In the genomic region with DNA sequence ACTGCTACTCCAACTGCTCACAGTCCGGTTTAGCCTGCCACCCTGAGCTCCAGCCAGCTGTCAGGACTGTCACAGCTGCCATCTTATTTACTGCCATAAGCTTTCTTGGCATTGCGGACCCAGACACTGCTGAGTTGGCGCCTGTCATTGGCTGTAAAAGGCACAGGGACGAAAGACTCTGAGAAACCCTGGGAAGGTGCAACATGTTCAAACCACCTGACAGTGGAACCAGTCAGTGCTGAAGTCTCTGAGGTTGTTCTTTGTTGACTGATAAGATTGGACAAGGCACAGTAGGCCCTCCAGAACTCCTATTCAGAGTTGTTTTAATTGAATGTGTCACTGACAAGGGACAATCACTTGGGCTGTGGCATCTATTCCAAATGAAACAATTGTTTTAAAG, we compare ENCODE assay signal across 21 cellular contexts.
A peak's percentile ranks its signal among the peaks of the same experiment; 100 is the strongest.
DNase-seq lines count a peak whose midpoint lies in the region; ATAC-seq and TF ChIP-seq lines count a peak whose summit lies in the region.
"Had no signal": no experiment of that assay in that cellular context is flagged by ENCODE, and none has a peak within 500 bp of the region (broad histone marks: within the 10 kb centered on the region; RNA-seq: fewer than 3 reads in every experiment).

No MANE protein-coding gene starts in this region.

- H3K27me3 ChIP-seq in H9 (ENCODE audit: insufficient read depth, low read length): no peaks in the 10 kb centered on the region
- no peaks in the 10 kb centered on the region for H3K27me3 ChIP-seq in WERI-Rb-1 (ENCODE audit: insufficient read depth, low read depth, severe bottlenecking)
- H3K27me3 ChIP-seq in hepatocyte: no peaks in the 10 kb centered on the region
- H3K27me3 ChIP-seq: BE2C had no signal

- H2BK12ac ChIP-seq in H9 (ENCODE audit: insufficient read length, low read depth, low read length): no peak overlapping the region

- no peaks in the 10 kb centered on the region for H3K79me2 ChIP-seq in H9 (ENCODE audit: insufficient read depth, low read length)
- H3K79me2 ChIP-seq in hepatocyte: no peaks in the 10 kb centered on the region

- H4K8ac ChIP-seq in H9 (replicated peaks; ENCODE audit: insufficient read length, low read depth, low read length): no peak overlapping the region

- H3K18ac ChIP-seq in H9 (ENCODE audit: insufficient read length, low read depth, low read length): no peak overlapping the region

- H3K79me1 ChIP-seq in H9 (ENCODE audit: insufficient read depth, low read depth, low read length, poor library complexity, severe bottlenecking): no peaks in the 10 kb centered on the region

- no peak overlapping the region for H3K9ac ChIP-seq in H9 (ENCODE audit: extremely low read depth, insufficient read length, low read length)

- no peak overlapping the region for H3K27ac Mint-ChIP-seq in H9
- H3K27ac Mint-ChIP-seq: CD4-positive, CD25-positive, alpha-beta regulatory T cell; GM23338; T-cell had no signal

- H3K27me3 Mint-ChIP-seq in H9 (ENCODE audit: low read depth): no peaks in the 10 kb centered on the region
- H3K27me3 Mint-ChIP-seq: CD4-positive, CD25-positive, alpha-beta regulatory T cell; T-cell had no signal

- no peak overlapping the region for H3K27ac ChIP-seq in H9 (ENCODE audit: insufficient read length, low read depth, low read length)
- no peak overlapping the region for H3K27ac ChIP-seq in WERI-Rb-1
- peak overlapping the region; percentile 44 for H3K27ac ChIP-seq in hepatocyte

- H2BK15ac ChIP-seq in H9 (ENCODE audit: low read depth, low read length): no peak overlapping the region

- no peak overlapping the region for H2BK120ac ChIP-seq in H9 (ENCODE audit: low read depth, low read length, poor library complexity, severe bottlenecking)

- no peak overlapping the region for H3K23ac ChIP-seq in H9 (ENCODE audit: insufficient read length, low read depth, low read length)

- H3K23me2 ChIP-seq in H9 (ENCODE audit: insufficient read length, low read depth, low read length, poor library complexity, severe bottlenecking): no peaks in the 10 kb centered on the region

- H4K5ac ChIP-seq in H9 (ENCODE audit: insufficient read length, low read depth, low read length): no peak overlapping the region

- no peak for DNase-seq in H9
- DNase-seq in WERI-Rb-1: peak; percentile 34
- DNase-seq in hepatocyte (ENCODE audit: low spot score): no peak
- DNase-seq in pons (ENCODE audit: low spot score): peak; percentile 43
- no peak for DNase-seq in CD1c-positive myeloid dendritic cell (ENCODE audit: extremely low spot score)
- no peak for DNase-seq in NCI-H510A treated with DMSO at 0.1 percent for 48 hours (lab: John Stamatoyannopoulos, UW)
- DNase-seq: BE2C; CD4-positive, CD25-positive, alpha-beta regulatory T cell; COR-L47; DND-41; KG1; NCI-H1105; NCI-H2029 treated with DMSO at 0.1 percent for 48 hours; NCI-H2171; NCI-H345; NK-92 treated with Interleukin-12 subunit alpha and Interleukin-12 subunit beta, amount 100 ng/mL, for 24 hours; T-cell had no signal

- H3K4me2 ChIP-seq in H9 (ENCODE audit: insufficient read depth, insufficient read length, low read length) (no peak overlapping the region), hepatocyte (no peak overlapping the region)
- H3K4me2 ChIP-seq: GM23338 had no signal

- no peak overlapping the region for H2AK5ac ChIP-seq in H9 (ENCODE audit: insufficient read length, low read length)

- 0 out of 2 replicates have a peak overlapping the region, but pooled peaks have one; percentile 29 for H3K14ac ChIP-seq in H9 (ENCODE audit: insufficient read depth, low read length)

- H3K4me3 Mint-ChIP-seq in H9: no peak overlapping the region
- H3K4me3 Mint-ChIP-seq: CD4-positive, CD25-positive, alpha-beta regulatory T cell; GM23338; T-cell had no signal

- ATAC-seq in HG03342 (IDR thresholded peaks at IDR 0.05; ENCODE audit: unreplicated experiment) (no peak), GM21367 (IDR thresholded peaks at IDR 0.05; ENCODE audit: unreplicated experiment) (no peak)
- ATAC-seq: GM23338, Panc1, T-cell had no signal

- H2BK5ac ChIP-seq in H9 (ENCODE audit: insufficient read length, low read length): no peak overlapping the region

- no peaks in the 10 kb centered on the region for H3K36me3 ChIP-seq in WERI-Rb-1
- no peaks in the 10 kb centered on the region for H3K36me3 ChIP-seq in hepatocyte (replicated peaks; ENCODE audit: insufficient read depth, low read depth)
- H3K36me3 ChIP-seq: BE2C had no signal

- H2AFZ ChIP-seq in H9 (ENCODE audit: low read length) (no peak overlapping the region), hepatocyte (no peak overlapping the region)
- H2AFZ ChIP-seq: GM23338 had no signal

- no CpG with 5 or more reads among the region's 4 CpGs for WGBS in H9 (ENCODE audit: extremely low coverage, insufficient read length, low lambda C conversion rate)
- WGBS in hepatocyte (ENCODE audit: low lambda C conversion rate, missing lambda C conversion rate): 88% methylated on average over 4 of the region's 4 CpGs

- no peak overlapping the region for H2BK20ac ChIP-seq in H9 (ENCODE audit: low read depth, low read length, poor library complexity, severe bottlenecking)

- H3K9me3 ChIP-seq in H9 (ENCODE audit: control insufficient read depth, low read depth, low read length) (no peaks in the 10 kb centered on the region), WERI-Rb-1 (ENCODE audit: severe bottlenecking) (no peaks in the 10 kb centered on the region), hepatocyte (ENCODE audit: low read depth) (no peaks in the 10 kb centered on the region)
- H3K9me3 ChIP-seq: BE2C had no signal

- TF ChIP-seq CTCF in H9 (conservative IDR thresholded peaks at IDR 0.05) (no peak), WERI-Rb-1 (IDR thresholded peaks at IDR 0.05; ENCODE audit: low read depth, low read length) (no peak), hepatocyte (IDR thresholded peaks at IDR 0.05; ENCODE audit: poor library complexity) (no peak)

- H3K9me3 Mint-ChIP-seq in H9: no peaks in the 10 kb centered on the region
- H3K9me3 Mint-ChIP-seq: GM23338 had no signal

- no peaks in the 10 kb centered on the region for H3K9me2 ChIP-seq in hepatocyte (replicated peaks; ENCODE audit: insufficient read depth)

- no peak overlapping the region for H3K4ac ChIP-seq in H9 (ENCODE audit: low read depth, low read length)

- no peaks in the 10 kb centered on the region for H3K36me3 Mint-ChIP-seq in H9 (ENCODE audit: insufficient read depth in 1 of 3, low read depth in 3 of 3)
- H3K36me3 Mint-ChIP-seq: CD4-positive, CD25-positive, alpha-beta regulatory T cell; T-cell had no signal

- H4K20me1 ChIP-seq in H9 (ENCODE audit: control insufficient read depth, insufficient read depth, insufficient read length): no peaks in the 10 kb centered on the region
- H4K20me1 ChIP-seq in hepatocyte (ENCODE audit: insufficient read depth, poor library complexity, severe bottlenecking): no peaks in the 10 kb centered on the region

- H3K4me1 ChIP-seq in H9 (ENCODE audit: insufficient read depth, low read length) (no peaks in the 10 kb centered on the region), hepatocyte (ENCODE audit: insufficient read depth) (no peaks in the 10 kb centered on the region)
- H3K4me1 ChIP-seq: BE2C had no signal

- H3K4me1 Mint-ChIP-seq in H9: no peaks in the 10 kb centered on the region
- H3K4me1 Mint-ChIP-seq: CD4-positive, CD25-positive, alpha-beta regulatory T cell; GM23338; T-cell had no signal

- H3K4me3 ChIP-seq in WERI-Rb-1 (ENCODE audit: low read depth, low read length): no peak overlapping the region
- no peak overlapping the region for H3K4me3 ChIP-seq in hepatocyte
- H3K4me3 ChIP-seq: GM23338 had no signal

- no peak overlapping the region for H4K91ac ChIP-seq in H9 (ENCODE audit: insufficient read length, low read depth, low read length)

- H3T11ph ChIP-seq in H9 (ENCODE audit: low read length): no peak overlapping the region

- no peak overlapping the region for H3K56ac ChIP-seq in H9 (ENCODE audit: insufficient read length, low read depth, low read length)

Comparison
In these comparisons a context has a peak if more than half of its experiments do, and no peak if none do; other contexts are left out.
1. DNase-seq: peak in WERI-Rb-1 (single experiment) and pons (single experiment); none in H9 (single experiment), hepatocyte (single experiment), CD1c-positive myeloid dendritic cell (single experiment) and NCI-H510A treated with DMSO at 0.1 percent for 48 hours (single experiment).